Comparison of ENCODE assay signal across 9 cellular contexts in the genomic region with DNA sequence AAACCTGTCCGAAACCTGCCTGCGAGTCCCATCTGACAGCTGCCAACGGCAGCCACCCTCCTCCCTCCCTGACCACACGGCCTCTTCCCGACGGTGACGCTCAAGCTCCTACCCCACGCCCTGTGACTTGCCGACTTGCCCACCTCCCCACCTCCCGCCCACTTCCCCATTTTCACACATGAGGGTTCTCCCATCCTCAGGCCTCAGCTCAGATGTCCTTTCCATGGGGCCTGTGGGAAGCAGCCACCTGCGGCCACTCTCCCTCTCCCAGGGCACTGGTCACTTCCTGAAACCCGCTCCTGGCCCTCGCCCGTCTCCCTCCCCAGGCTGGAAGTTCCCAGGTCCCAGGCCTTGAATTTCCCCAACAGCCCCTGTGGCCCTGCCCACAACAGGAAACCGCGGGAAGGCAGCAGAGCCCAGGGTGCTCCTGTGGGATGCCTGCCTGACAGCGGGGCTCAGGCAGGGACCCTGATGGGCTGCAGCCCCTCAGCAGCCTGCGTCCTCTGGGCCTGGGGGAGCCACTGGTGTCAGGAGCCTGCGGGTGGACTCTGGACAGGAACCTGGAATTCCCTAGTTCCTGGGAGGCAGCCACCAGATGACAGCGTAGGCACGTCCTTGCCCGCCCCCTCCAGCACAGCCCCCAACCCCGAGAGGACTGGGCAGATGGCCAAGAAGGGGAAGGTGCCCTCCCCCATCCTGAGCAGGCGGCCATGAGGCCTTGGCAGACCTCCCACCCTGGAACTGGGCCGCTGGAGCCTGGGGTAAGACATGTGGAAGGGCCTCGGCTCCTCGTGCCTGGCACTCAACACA.
DNase-seq lines count a peak whose midpoint lies in the region; ATAC-seq, FAIRE-seq and TF ChIP-seq lines count a peak whose summit lies in the region.
"Had no signal": no experiment of that assay in that cellular context is flagged by ENCODE, and none has a peak within 500 bp of the region (broad histone marks: within the 10 kb centered on the region; RNA-seq: fewer than 3 reads in every experiment).

No MANE protein-coding gene starts in this region.

- no peaks in the 10 kb centered on the region for H3K27me3 ChIP-seq in Loucy (ENCODE audit: insufficient read depth, low read length, poor library complexity, severe bottlenecking)
- H3K27me3 ChIP-seq in HepG2 (ENCODE audit: control insufficient read depth in 1 of 2, insufficient read depth in 2 of 2, low read length in 2 of 2): peaks cover 2 to 38% of the 10 kb centered on the region in 2 experiments; a peak in 4 of 5 replicates
- H3K27me3 ChIP-seq in vagina: peaks cover 5% of the 10 kb centered on the region

- peak; percentile 83 for DNase-seq in COR-L47 (lab: John Stamatoyannopoulos, UW)
- DNase-seq in SHP77 (lab: John Stamatoyannopoulos, UW): peak; percentile 84
- peak; percentile 20 for DNase-seq in HepG2 (ENCODE audit: low spot score)
- no peak for DNase-seq in AG08396 (ENCODE audit: low spot score)
- DNase-seq in activated naive CD4-positive, alpha-beta T cell treated with Interleukin-2 at 50 U/mL for 16 hours: no peak
- no peak for DNase-seq in vagina (ENCODE audit: extremely low spot score in 2 of 2)

- in situ Hi-C loops in HepG2 (cut with HindIII; ENCODE audit: extremely low pct_ligation_motif_present, low pct_unique_long_range_greater_than_20kb): no loop called here

- H3K36me3 ChIP-seq in Loucy (ENCODE audit: insufficient read depth, low read length): no peaks in the 10 kb centered on the region
- no peaks in the 10 kb centered on the region for H3K36me3 ChIP-seq in HepG2 (replicated peaks in 1 of 2; ENCODE audit: control insufficient read depth in 1 of 2, insufficient read depth in 2 of 2, low read length in 2 of 2)
- H3K36me3 ChIP-seq in vagina: no peaks in the 10 kb centered on the region

- BruUV-seq in HepG2 (replicated peaks; lab: Mats Ljungman, UMichigan): no TSS peak

- H3K4me2 ChIP-seq in Loucy (ENCODE audit: low read depth, low read length, poor library complexity, severe bottlenecking): peak overlapping the region; percentile 69
- peak overlapping the region; percentile 71 for H3K4me2 ChIP-seq in HepG2 (ENCODE audit: low read depth, low read length)

- H4K20me1 ChIP-seq in Loucy (ENCODE audit: insufficient read depth, low read length, poor library complexity, severe bottlenecking) (no peaks in the 10 kb centered on the region), HepG2 (ENCODE audit: insufficient read depth, low read length) (no peaks in the 10 kb centered on the region)

- peaks cover 25% of the 10 kb centered on the region for H3K4me1 ChIP-seq in Loucy (ENCODE audit: insufficient read depth, low read length, poor library complexity, severe bottlenecking)
- peaks cover 77% of the 10 kb centered on the region for H3K4me1 ChIP-seq in HepG2 (ENCODE audit: insufficient read depth, low read length)
- peaks cover 42% of the 10 kb centered on the region for H3K4me1 ChIP-seq in vagina

- no peak for FAIRE-seq in HepG2 (lab: Jason Lieb, UNC)

- intact Hi-C loops in HepG2 (cut with micrococcal nuclease; ENCODE audit: unreplicated experiment): loop anchor here (10.0 kb wide), 1 partner anchor 45 kb away; no protein-coding TSS in a partner anchor
- intact Hi-C loops in vagina (cut with DNase I): no loop called here

- H3K27ac ChIP-seq in HepG2 (ENCODE audit: extremely low read length, insufficient read depth, low read length) (peak overlapping the region; percentile 44), vagina (no peak overlapping the region)
- H3K27ac ChIP-seq: dorsolateral prefrontal cortex had no signal

- H2AFZ ChIP-seq in Loucy (ENCODE audit: low read length): no peak overlapping the region
- H2AFZ ChIP-seq in HepG2 (ENCODE audit: low read length): no peak overlapping the region

- POLR2A ChIA-PET in HepG2 (lab: Yijun Ruan, JAX): no interaction called here

- no peak for TF ChIP-seq RAD21 in HepG2 (CRISPR knock-in tag; IDR thresholded peaks at IDR 0.05)

- H3K9ac ChIP-seq in Loucy (ENCODE audit: low read depth, low read length, poor library complexity, severe bottlenecking): peak overlapping the region; percentile 26
- H3K9ac ChIP-seq in HepG2 (ENCODE audit: insufficient read depth, low read depth, low read length): peak overlapping the region; percentile 31; the same call in 1 of the 2 replicates

- H3K4me3 ChIP-seq in Loucy (ENCODE audit: low read length, poor library complexity, severe bottlenecking) (peak overlapping the region; percentile 21), HepG2 (replicated peaks in 1 of 3; ENCODE audit: insufficient read depth in 1 of 3, low read depth in 2 of 3, low read length in 3 of 3) (peak overlapping the region in 2 of 3 experiments; percentile 28 to 65; a peak in 4 of 6 replicates), vagina (no peak overlapping the region)
- H3K4me3 ChIP-seq: dorsolateral prefrontal cortex had no signal

- H3K79me2 ChIP-seq in Loucy (ENCODE audit: insufficient read depth, low read length): no peaks in the 10 kb centered on the region
- no peaks in the 10 kb centered on the region for H3K79me2 ChIP-seq in HepG2 (ENCODE audit: insufficient read depth, low read length)

- TF ChIP-seq POLR2A in HepG2 (IDR thresholded peaks at IDR 0.05; ENCODE audit: insufficient read depth in 1 of 2, low read depth in 2 of 2, low read length in 2 of 2) (no peak), vagina (IDR thresholded peaks at IDR 0.05) (no peak)

- H3K9me3 ChIP-seq in Loucy (ENCODE audit: insufficient read depth, low read depth, low read length): no peaks in the 10 kb centered on the region
- H3K9me3 ChIP-seq in HepG2 (ENCODE audit: low read length): peaks cover 3% of the 10 kb centered on the region; the same call in 1 of the 2 replicates
- no peaks in the 10 kb centered on the region for H3K9me3 ChIP-seq in vagina

- WGBS in HepG2 (ENCODE audit: low lambda C conversion rate): 45% methylated on average over 15 of the region's 27 CpGs

- no peaks in the 10 kb centered on the region for H3F3A ChIP-seq in Loucy (ENCODE audit: low read depth)

- H3K9me2 ChIP-seq in Loucy (replicated peaks; ENCODE audit: low read depth, low read length): no peaks in the 10 kb centered on the region

- no peak for TF ChIP-seq EP300 in HepG2 (IDR thresholded peaks at IDR 0.05; ENCODE audit: low read depth in 2 of 2, low read length in 2 of 2)
- no peak for TF ChIP-seq EP300 in HepG2 (CRISPR knock-in tag; IDR thresholded peaks at IDR 0.05; ENCODE audit: borderline replicate concordance)

- ATAC-seq in HepG2 (peak; percentile 31), GM21526 (IDR thresholded peaks at IDR 0.05; ENCODE audit: low FRiP score, unreplicated experiment) (no peak)

- peak; percentile 55 for TF ChIP-seq CTCF in Loucy (conservative IDR thresholded peaks at IDR 0.05; ENCODE audit: low read length)
- TF ChIP-seq CTCF in HepG2 (CRISPR knock-in tag; IDR thresholded peaks at IDR 0.05): no peak; the same call in 1 of the 2 replicates
- no peak for TF ChIP-seq CTCF in vagina (IDR thresholded peaks at IDR 0.05)

- CTCF ChIA-PET in HepG2 (lab: Yijun Ruan, JAX; ENCODE audit: low intra/inter-chr PET ratio, low total read pairs): no interaction called here

TF ChIP-seq in HepG2, 621 proteins besides CTCF, POLR2A, EP300 and RAD21 (continues in another document):
- TF ChIP-seq, protein P1, sequence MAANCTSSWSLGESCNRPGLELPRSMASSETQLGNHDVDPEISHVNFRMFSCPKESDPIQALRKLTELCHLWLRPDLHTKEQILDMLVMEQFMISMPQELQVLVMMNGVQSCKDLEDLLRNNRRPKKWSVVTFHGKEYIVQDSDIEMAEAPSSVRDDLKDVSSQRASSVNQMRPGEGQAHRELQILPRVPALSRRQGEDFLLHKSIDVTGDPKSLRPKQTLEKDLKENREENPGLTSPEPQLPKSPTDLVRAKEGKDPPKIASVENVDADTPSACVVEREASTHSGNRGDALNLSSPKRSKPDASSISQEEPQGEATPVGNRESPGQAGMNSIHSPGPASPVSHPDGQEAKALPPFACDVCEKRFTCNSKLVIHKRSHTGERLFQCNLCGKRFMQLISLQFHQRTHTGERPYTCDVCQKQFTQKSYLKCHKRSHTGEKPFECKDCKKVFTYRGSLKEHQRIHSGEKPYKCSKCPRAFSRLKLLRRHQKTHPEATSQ (CRISPR knock-in tag; IDR thresholded peaks at IDR 0.05; ENCODE audit: borderline replicate concordance): no peak
- no peak for TF ChIP-seq ZNF331 (CRISPR knock-in tag; IDR thresholded peaks at IDR 0.05)
- TF ChIP-seq ZNF503 (CRISPR knock-in tag; IDR thresholded peaks at IDR 0.05): no peak
- TF ChIP-seq MEIS1 (CRISPR knock-in tag; IDR thresholded peaks at IDR 0.05; ENCODE audit: borderline replicate concordance): no peak; the same call in 1 of the 2 replicates
- no peak; the same call in 1 of the 2 replicates for TF ChIP-seq ZNF333 (CRISPR knock-in tag; IDR thresholded peaks at IDR 0.05; ENCODE audit: borderline replicate concordance)
- TF ChIP-seq ATRX (CRISPR knock-in tag; IDR thresholded peaks at IDR 0.05; ENCODE audit: borderline replicate concordance): no peak
- TF ChIP-seq PHF21A (CRISPR knock-in tag; IDR thresholded peaks at IDR 0.05): no peak; the same call in 1 of the 2 replicates
- TF ChIP-seq, protein P2, sequence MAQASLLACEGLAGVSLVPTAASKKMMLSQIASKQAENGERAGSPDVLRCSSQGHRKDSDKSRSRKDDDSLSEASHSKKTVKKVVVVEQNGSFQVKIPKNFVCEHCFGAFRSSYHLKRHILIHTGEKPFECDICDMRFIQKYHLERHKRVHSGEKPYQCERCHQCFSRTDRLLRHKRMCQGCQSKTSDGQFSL (CRISPR knock-in tag; IDR thresholded peaks at IDR 0.05): no peak

Comparison
In these comparisons a context has a peak if more than half of its experiments do, and no peak if none do; other contexts are left out.
1. DNase-seq: peak in COR-L47 (single experiment), SHP77 (2 of 2) and HepG2 (single experiment); none in AG08396 (single experiment), activated naive CD4-positive, alpha-beta T cell treated with Interleukin-2 at 50 U/mL for 16 hours (single experiment) and vagina (0 of 2).
2. H3K4me3 ChIP-seq: peak in Loucy (single experiment) and HepG2 (2 of 3); none in vagina (0 of 2).